Comparison of ENCODE assay signal across 8 cellular contexts in genomic region chr5:58739051-58739450, GRCh38.
"Had no signal": no experiment of that assay in that cellular context is flagged by ENCODE, and none has a peak within 500 bp of the region (broad histone marks: within the 10 kb centered on the region; RNA-seq: fewer than 3 reads in every experiment).

No MANE protein-coding gene starts in this region.

- H3K27ac ChIP-seq: HL-60 had no signal

- H3K4me1 ChIP-seq: HAP-1 had no signal

- H3K4me3 ChIP-seq: GM23338, HAP-1 had no signal

- H3K9me3 ChIP-seq: HAP-1 had no signal

- H3K36me3 ChIP-seq: HAP-1 had no signal

- H3K4me2 ChIP-seq: GM23338 had no signal

- H2AFZ ChIP-seq: GM23338 had no signal

- ATAC-seq: GM23338, HCT116 had no signal

- DNase-seq: H7, HFFc6, Kasumi-1, KG1 had no signal
